10 cellular contexts compared by ENCODE assay signal in the genomic region with DNA sequence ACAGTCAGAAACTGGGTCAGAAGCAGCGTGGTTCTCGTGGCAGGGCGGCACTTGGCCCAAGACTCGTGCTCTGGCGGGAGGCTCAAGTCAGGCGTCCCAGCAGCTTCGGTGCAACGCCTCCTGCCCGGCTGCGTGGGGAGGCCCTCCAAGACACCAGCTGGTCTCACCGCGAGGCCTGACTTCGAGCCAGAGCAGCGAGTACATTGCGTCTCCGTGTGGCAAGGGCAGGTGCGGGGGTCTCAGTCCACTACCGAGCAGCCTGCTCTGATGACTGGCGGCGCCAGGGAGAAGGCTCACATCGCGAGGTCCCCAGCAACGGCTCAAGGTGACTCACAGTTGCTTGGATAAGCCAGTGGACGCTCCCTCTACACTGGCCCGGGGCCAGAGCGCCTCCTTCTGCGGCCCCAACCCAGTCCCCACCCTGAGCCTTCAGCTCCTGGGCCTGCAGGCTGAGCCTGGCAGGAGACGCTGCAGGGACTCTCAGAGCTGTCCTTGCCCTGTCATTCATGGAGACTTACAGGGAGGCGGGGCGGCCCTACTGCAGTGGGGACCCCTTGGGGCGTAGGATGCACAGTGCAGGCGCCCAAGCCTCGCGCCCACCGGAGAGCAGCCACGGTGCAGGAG. TPM values are rescaled to one million over a fixed set of nuclear protein-coding genes. Genes with fewer than 3 reads are reported as not detected.
DNase-seq lines count a peak whose midpoint lies in the region; ATAC-seq and TF ChIP-seq lines count a peak whose summit lies in the region.
"Had no signal": no experiment of that assay in that cellular context is flagged by ENCODE, and none has a peak within 500 bp of the region (broad histone marks: within the 10 kb centered on the region; RNA-seq: fewer than 3 reads in every experiment).

No MANE protein-coding gene starts in this region.

- no peaks in the 10 kb centered on the region for H3K27me3 Mint-ChIP-seq in activated naive CD8-positive, alpha-beta T cell treated with anti-CD3 and anti-CD28 coated beads, Interleukin-2, amount 50 U/mL, for 24 hours
- H3K27me3 Mint-ChIP-seq: IgD-negative memory B cell had no signal

- no peaks in the 10 kb centered on the region for H3K36me3 ChIP-seq in hepatocyte (replicated peaks; ENCODE audit: insufficient read depth, low read depth)

- H2AFZ ChIP-seq in hepatocyte, result no peak overlapping the region

- H3K36me3 Mint-ChIP-seq in activated naive CD8-positive, alpha-beta T cell treated with anti-CD3 and anti-CD28 coated beads, Interleukin-2, amount 50 U/mL, for 24 hours (ENCODE audit: low read depth), result peaks cover 20% of the 10 kb centered on the region

- ATAC-seq in activated naive CD8-positive, alpha-beta T cell treated with anti-CD3 and anti-CD28 coated beads, Interleukin-2, amount 50 U/mL, for 24 hours, result peak; percentile 42
- peak; percentile 45 for ATAC-seq in stimulated activated naive CD8-positive, alpha-beta T cell treated with anti-CD3 and anti-CD28 coated beads, Interleukin-15, Interleukin-2, amounts not matched to agents 100 U/mL and 50 U/mL, for 24 hours
- ATAC-seq in HG03175 (IDR thresholded peaks at IDR 0.05; ENCODE audit: unreplicated experiment) (no peak), GM21390 (IDR thresholded peaks at IDR 0.05; ENCODE audit: unreplicated experiment) (no peak)

- H3K4me2 ChIP-seq in hepatocyte, result no peak overlapping the region

- no peaks in the 10 kb centered on the region for H3K27me3 ChIP-seq in hepatocyte

- no peak overlapping the region for H3K4me3 ChIP-seq in hepatocyte
- H3K4me3 ChIP-seq: HAP-1 had no signal

- no peaks in the 10 kb centered on the region for H3K9me2 ChIP-seq in hepatocyte (replicated peaks; ENCODE audit: insufficient read depth)

- peaks cover 21% of the 10 kb centered on the region for H3K4me1 ChIP-seq in hepatocyte (ENCODE audit: insufficient read depth)
- H3K4me1 ChIP-seq: HAP-1 had no signal

- H3K27ac Mint-ChIP-seq in activated naive CD8-positive, alpha-beta T cell treated with anti-CD3 and anti-CD28 coated beads, Interleukin-2, amount 50 U/mL, for 24 hours, result no peak overlapping the region
- H3K27ac Mint-ChIP-seq: IgD-negative memory B cell had no signal

- no peaks in the 10 kb centered on the region for H3K4me1 Mint-ChIP-seq in activated naive CD8-positive, alpha-beta T cell treated with anti-CD3 and anti-CD28 coated beads, Interleukin-2, amount 50 U/mL, for 24 hours
- H3K4me1 Mint-ChIP-seq: IgD-negative memory B cell had no signal

- WGBS in hepatocyte (ENCODE audit: low lambda C conversion rate, missing lambda C conversion rate), result 92% methylated on average over 36 of the region's 36 CpGs

- H3K9me3 ChIP-seq in hepatocyte (ENCODE audit: low read depth), result no peaks in the 10 kb centered on the region
- H3K9me3 ChIP-seq: HAP-1 had no signal

- DNase-seq in NCI-H1436 (lab: John Stamatoyannopoulos, UW) (peak; percentile 24), NCI-H1436 treated with DMSO at 0.1 percent for 48 hours (lab: John Stamatoyannopoulos, UW) (no peak), hepatocyte (ENCODE audit: low spot score) (peak; percentile 22), activated gamma-delta T cell (lab: John Stamatoyannopoulos, UW) (no peak)
- no peak for DNase-seq in activated naive CD8-positive, alpha-beta T cell treated with anti-CD3 and anti-CD28 coated beads, Interleukin-2, amount 50 U/mL, for 24 hours
- DNase-seq in stimulated activated naive CD8-positive, alpha-beta T cell treated with anti-CD3 and anti-CD28 coated beads, Interleukin-15, Interleukin-2, amounts not matched to agents 100 U/mL and 50 U/mL, for 24 hours, result no peak

- TF ChIP-seq CTCF in hepatocyte (IDR thresholded peaks at IDR 0.05; ENCODE audit: poor library complexity), result no peak

- no peaks in the 10 kb centered on the region for H4K20me1 ChIP-seq in hepatocyte (ENCODE audit: insufficient read depth, poor library complexity, severe bottlenecking)

- H3K4me3 Mint-ChIP-seq in activated naive CD8-positive, alpha-beta T cell treated with anti-CD3 and anti-CD28 coated beads, Interleukin-2, amount 50 U/mL, for 24 hours, result no peak overlapping the region
- H3K4me3 Mint-ChIP-seq: IgD-negative memory B cell had no signal

- H3K79me2 ChIP-seq in hepatocyte, result no peaks in the 10 kb centered on the region

- no peaks in the 10 kb centered on the region for H3K9me3 Mint-ChIP-seq in activated naive CD8-positive, alpha-beta T cell treated with anti-CD3 and anti-CD28 coated beads, Interleukin-2, amount 50 U/mL, for 24 hours

- H3K27ac ChIP-seq in hepatocyte, result no peak overlapping the region

RNA-seq across cellular contexts. Expression of a gene that starts 41.9 kb away (rescaled TPM):
- 16.6 and 23.4 TPM in 2 replicates for total RNA-seq in hepatocyte
- polyA plus RNA-seq in hepatocyte, result 27.4 and 28.7 TPM in 2 replicates

RNA-seq across cellular contexts. Expression of a gene that starts 42.5 kb away (rescaled TPM):
- total RNA-seq in hepatocyte, result 14.2 and 23.5 TPM in 2 replicates
- 18.7 and 19.0 TPM in 2 replicates for polyA plus RNA-seq in hepatocyte

Comparison
In these comparisons a context has a peak if more than half of its experiments do, and no peak if none do; other contexts are left out.
1. DNase-seq: peak in NCI-H1436 (single experiment) and hepatocyte (single experiment); none in NCI-H1436 treated with DMSO at 0.1 percent for 48 hours (single experiment), activated naive CD8-positive, alpha-beta T cell treated with anti-CD3 and anti-CD28 coated beads, Interleukin-2, amount 50 U/mL, for 24 hours (single experiment), stimulated activated naive CD8-positive, alpha-beta T cell treated with anti-CD3 and anti-CD28 coated beads, Interleukin-15, Interleukin-2, amounts not matched to agents 100 U/mL and 50 U/mL, for 24 hours (single experiment) and activated gamma-delta T cell (single experiment).
2. ATAC-seq: peak in activated naive CD8-positive, alpha-beta T cell treated with anti-CD3 and anti-CD28 coated beads, Interleukin-2, amount 50 U/mL, for 24 hours (single experiment) and stimulated activated naive CD8-positive, alpha-beta T cell treated with anti-CD3 and anti-CD28 coated beads, Interleukin-15, Interleukin-2, amounts not matched to agents 100 U/mL and 50 U/mL, for 24 hours (single experiment); none in HG03175 (single experiment) and GM21390 (single experiment).